11 cellular contexts compared by ENCODE assay signal in the genomic region with DNA sequence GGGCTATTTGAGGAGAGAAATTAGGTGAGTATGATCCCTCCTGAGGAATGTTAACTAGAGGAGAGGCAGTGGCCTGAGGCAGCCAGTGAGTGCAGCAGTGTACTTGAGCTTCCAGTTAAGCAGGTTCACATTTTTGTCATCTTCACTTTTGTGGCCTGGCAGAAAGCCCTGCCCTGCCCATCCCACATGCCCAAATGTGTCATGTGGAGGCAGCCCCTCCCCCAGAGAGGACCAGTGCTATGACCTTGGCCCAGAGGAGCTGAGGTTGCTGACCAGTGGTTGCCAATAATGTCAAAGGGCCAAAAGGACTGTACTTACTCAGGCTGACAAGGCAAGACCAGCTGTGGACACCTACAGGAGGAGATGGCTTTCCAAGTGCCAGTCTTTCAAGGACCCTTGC. TPM values are rescaled to one million over a fixed set of nuclear protein-coding genes. Genes with fewer than 3 reads are reported as not detected.
DNase-seq lines count a peak whose midpoint lies in the region; ATAC-seq and TF ChIP-seq lines count a peak whose summit lies in the region.
"Had no signal": no experiment of that assay in that cellular context is flagged by ENCODE, and none has a peak within 500 bp of the region (broad histone marks: within the 10 kb centered on the region; RNA-seq: fewer than 3 reads in every experiment).

No MANE protein-coding gene starts in this region.

- no peak overlapping the region for H2AFZ ChIP-seq in ACC112 (ENCODE audit: low read length, unreplicated experiment)

- ATAC-seq in HG03108 (IDR thresholded peaks at IDR 0.05; ENCODE audit: unreplicated experiment) = no peak

- DNase-seq in HPDE6-E6E7 (ENCODE audit: extremely low spot score) (peak; percentile 90), choroid plexus epithelial cell (ENCODE audit: low read depth) (peak; percentile 22), lower leg skin (ENCODE audit: low spot score in 2 of 2) (peak; percentile 79 to 89), uterus (no peak), OCI-M1 (lab: John Stamatoyannopoulos, UW) (no peak)
- no peak for DNase-seq in activated CD4-positive, CD25-positive, alpha-beta regulatory T cell (lab: John Stamatoyannopoulos, UW)
- DNase-seq: activated CD8-positive, alpha-beta memory T cell treated with anti-CD3 and anti-CD28 coated beads, Interleukin-2, amount 50 U/mL, for 48 hours; NCI-H2081; stimulated activated CD4-positive, alpha-beta T cell treated with anti-CD3 and anti-CD28 coated beads, Interleukin-12 subunit alpha, Interleukin-12 subunit beta, amount 100 ng/mL, for 4 hours had no signal

- H3K27ac ChIP-seq in ACC112 (ENCODE audit: low read depth, low read length) (peak overlapping the region; percentile 11; the same call in 1 of the 2 replicates), uterus (no peak overlapping the region)

- H3K36me3 ChIP-seq in ACC112 (ENCODE audit: insufficient read depth, low read length) = peaks cover 69% of the 10 kb centered on the region
- no peaks in the 10 kb centered on the region for H3K36me3 ChIP-seq in uterus

- no peaks in the 10 kb centered on the region for H3K27me3 ChIP-seq in ACC112 (ENCODE audit: insufficient read depth, low read length)
- H3K27me3 ChIP-seq in uterus = no peaks in the 10 kb centered on the region

- no peak overlapping the region for H3K4me3 ChIP-seq in ACC112 (ENCODE audit: low read depth, low read length)
- H3K4me3 ChIP-seq in choroid plexus epithelial cell (ENCODE audit: low read depth, low read length) = no peak overlapping the region
- no peak overlapping the region for H3K4me3 ChIP-seq in lower leg skin (ENCODE audit: low read depth, poor library complexity, severe bottlenecking)
- no peak overlapping the region for H3K4me3 ChIP-seq in uterus

- TF ChIP-seq CTCF in choroid plexus epithelial cell (conservative IDR thresholded peaks at IDR 0.05; ENCODE audit: low read depth, low read length) (no peak), lower leg skin (IDR thresholded peaks at IDR 0.05) (no peak), uterus (IDR thresholded peaks at IDR 0.05) (no peak)

- TF ChIP-seq POLR2A in lower leg skin (IDR thresholded peaks at IDR 0.05) (no peak), uterus (IDR thresholded peaks at IDR 0.05) (no peak)

- peaks cover 14% of the 10 kb centered on the region for H3K79me2 ChIP-seq in ACC112 (ENCODE audit: control insufficient read depth, insufficient read depth, low read length, unreplicated experiment)

- peaks cover 14% of the 10 kb centered on the region for H3K4me1 ChIP-seq in ACC112 (ENCODE audit: control insufficient read depth, insufficient read depth, low read length, unreplicated experiment)
- H3K4me1 ChIP-seq in uterus = no peaks in the 10 kb centered on the region

- intact Hi-C loops in lower leg skin (cut with DNase I; ENCODE audit: low total_unique reads) (no loop called here), uterus (cut with DNase I; ENCODE audit: low total_unique reads) (no loop called here)

- no peaks in the 10 kb centered on the region for H3K9me3 ChIP-seq in uterus

RNA-seq across cellular contexts. Expression of a gene that starts 17.6 kb away (rescaled TPM):
- total RNA-seq in lower leg skin (100 to 1,000 TPM in 3 of 4 donors, 10 to 100 TPM in 1; 81.1 to 127 (median 114) TPM), uterus (10 to 100 TPM; 25.0 to 93.8 (median 64.2) TPM)

RNA-seq across cellular contexts. Expression of a gene that starts 40.5 kb away (rescaled TPM):
- 10 to 100 TPM; 60.5 to 84.7 (median 72.8) TPM for total RNA-seq in lower leg skin
- 10 to 100 TPM in 3 of 4 donors, 1 to 10 TPM in 1; 7.4 to 63.7 (median 22.5) TPM for total RNA-seq in uterus

RNA-seq across cellular contexts. Expression of a gene that starts 54.7 kb away (rescaled TPM):
- total RNA-seq in lower leg skin (10 to 100 TPM; 58.6 to 71.0 (median 62.0) TPM), uterus (10 to 100 TPM in 3 of 4 donors, 1 to 10 TPM in 1; 7.7 to 48.8 (median 19.1) TPM)

Comparison
In these comparisons a context has a peak if more than half of its experiments do, and no peak if none do; other contexts are left out.
1. DNase-seq: peak in HPDE6-E6E7 (single experiment), choroid plexus epithelial cell (single experiment) and lower leg skin (2 of 2); none in uterus (0 of 2), OCI-M1 (single experiment) and activated CD4-positive, CD25-positive, alpha-beta regulatory T cell (0 of 4).